In genomic region chr15:80507638-80508316, GRCh38 we compare ENCODE assay signal across 21 cellular contexts.
DNase-seq lines count a peak whose midpoint lies in the region; ATAC-seq and TF ChIP-seq lines count a peak whose summit lies in the region.
"Had no signal": no experiment of that assay in that cellular context is flagged by ENCODE, and none has a peak within 500 bp of the region (broad histone marks: within the 10 kb centered on the region; RNA-seq: fewer than 3 reads in every experiment).

No MANE protein-coding gene starts in this region.

- no peak for DNase-seq in Right ventricle myocardium inferior (ENCODE audit: missing footprints)
- no peak for DNase-seq in right atrium auricular region (ENCODE audit: low spot score)
- peak; percentile 80 for DNase-seq in astrocyte of the hippocampus (ENCODE audit: low read depth, low spot score)
- no peak for DNase-seq in left cardiac atrium
- no peak for DNase-seq in stimulated activated CD4-positive, alpha-beta T cell treated with anti-CD3 and anti-CD28 coated beads, Interleukin-4, amount 100 ng/mL, for 4 hours
- DNase-seq: 8988T; activated CD4-positive, alpha-beta T cell treated with anti-CD3 and anti-CD28 coated beads for 36 hours; activated naive CD8-positive, alpha-beta T cell treated with anti-CD3 and anti-CD28 coated beads, Interleukin-2, amount 50 U/mL, for 24 hours; activated T-cell treated with anti-CD3 and anti-CD28 coated beads, Interleukin-2, amount 50 U/mL, for 24 hours; DMS 273 treated with DMSO at 0.1 percent for 48 hours; effector CD4-positive, alpha-beta T cell; glutamatergic neuron; KG1; NCI-H1930; NCI-H748 treated with DMSO at 0.1 percent for 48 hours; small intestine; T-helper 17 cell had no signal

- H3K36me3 ChIP-seq in right atrium auricular region: no peaks in the 10 kb centered on the region
- H3K36me3 ChIP-seq: thoracic aorta had no signal

- H3K9me3 ChIP-seq in right atrium auricular region: peaks cover 0 to 5% of the 10 kb centered on the region in 2 donors
- H3K9me3 ChIP-seq: thoracic aorta had no signal

- H3K27ac ChIP-seq in right atrium auricular region (no peak overlapping the region), temporal lobe (ENCODE audit: low read depth, low read length) (peak overlapping the region; percentile 13)
- H3K27ac ChIP-seq: thoracic aorta had no signal

- no peaks in the 10 kb centered on the region for H3K27me3 ChIP-seq in right atrium auricular region

- ATAC-seq in Right ventricle myocardium inferior (peak; percentile 66), left cardiac atrium (peak; percentile 32 to 73), HG02981 (IDR thresholded peaks at IDR 0.05; ENCODE audit: unreplicated experiment) (no peak), HG02763 (IDR thresholded peaks at IDR 0.05; ENCODE audit: unreplicated experiment) (no peak)
- ATAC-seq: activated CD4-positive, alpha-beta T cell treated with anti-CD3 and anti-CD28 coated beads for 36 hours; activated naive CD8-positive, alpha-beta T cell treated with anti-CD3 and anti-CD28 coated beads, Interleukin-2, amount 50 U/mL, for 24 hours; T-helper 17 cell had no signal

- H3K4me1 ChIP-seq in right atrium auricular region: peaks cover 0 to 15% of the 10 kb centered on the region in 2 donors

- intact Hi-C loops in Right ventricle myocardium inferior (cut with DNase I) (no loop called here), left cardiac atrium (cut with DNase I) (no loop called here)

- no peak for TF ChIP-seq CTCF in right atrium auricular region (IDR thresholded peaks at IDR 0.05)

- H3K4me3 ChIP-seq in right atrium auricular region: no peak overlapping the region
- H3K4me3 ChIP-seq: thoracic aorta had no signal

Comparison
In these comparisons a context has a peak if more than half of its experiments do, and no peak if none do; other contexts are left out.
1. ATAC-seq: peak in Right ventricle myocardium inferior (single experiment) and left cardiac atrium (2 of 2); none in HG02981 (single experiment) and HG02763 (single experiment).